In genomic region chr5:103674739-103675138, GRCh38 we compare ENCODE assay signal across 24 cellular contexts.
A peak's percentile ranks its signal among the peaks of the same experiment; 100 is the strongest.
DNase-seq lines count a peak whose midpoint lies in the region; FAIRE-seq and TF ChIP-seq lines count a peak whose summit lies in the region.
"Had no signal": no experiment of that assay in that cellular context is flagged by ENCODE, and none has a peak within 500 bp of the region (broad histone marks: within the 10 kb centered on the region; RNA-seq: fewer than 3 reads in every experiment).

No MANE protein-coding gene starts in this region.

- H4K20me1 ChIP-seq in astrocyte (ENCODE audit: insufficient read depth, low read length) = no peaks in the 10 kb centered on the region
- H4K20me1 ChIP-seq: BLaER1 had no signal

- TF ChIP-seq POLR2A in esophagus muscularis mucosa (IDR thresholded peaks at IDR 0.05; ENCODE audit: low read depth) = no peak

- H3K4me3 Mint-ChIP-seq in astrocyte (ENCODE audit: unreplicated experiment) = no peak overlapping the region
- H3K4me3 Mint-ChIP-seq: effector memory CD8-positive, alpha-beta T cell; naive thymus-derived CD4-positive, alpha-beta T cell; T-helper 1 cell treated with Interleukin-12 subunit alpha and Interleukin-12 subunit beta and Interleukin-4 antibody, amounts not matched to agents 30 μg/mL and 1 μg/mL, for 36 hours had no signal

- H3K4me1 ChIP-seq in astrocyte (ENCODE audit: insufficient read depth, low read length) (peaks cover 3% of the 10 kb centered on the region), esophagus muscularis mucosa (peaks cover 0 to 10% (median 6%) of the 10 kb centered on the region in 4 donors), right atrium auricular region (no peaks in the 10 kb centered on the region)
- H3K4me1 ChIP-seq: BLaER1, esophagus squamous epithelium, heart left ventricle had no signal

- H3K9me3 ChIP-seq in astrocyte (ENCODE audit: insufficient read depth, low read depth, low read length) (no peaks in the 10 kb centered on the region), esophagus muscularis mucosa (no peaks in the 10 kb centered on the region), right atrium auricular region (no peaks in the 10 kb centered on the region)
- H3K9me3 ChIP-seq: BLaER1, esophagus squamous epithelium, heart left ventricle had no signal

- no peak overlapping the region for H3K27ac ChIP-seq in astrocyte (ENCODE audit: low read depth, low read length)
- no peak overlapping the region for H3K27ac ChIP-seq in esophagus muscularis mucosa (replicated peaks in 1 of 4)
- H3K27ac ChIP-seq in right atrium auricular region = no peak overlapping the region
- H3K27ac ChIP-seq: BLaER1, esophagus squamous epithelium, heart left ventricle, PC-9 had no signal

- 47% methylated on average over 3 of the region's 3 CpGs for WGBS in esophagus muscularis mucosa

- H2AFZ ChIP-seq in astrocyte (ENCODE audit: low read depth, low read length) = no peak overlapping the region
- H2AFZ ChIP-seq: PC-9 had no signal

- H3K27ac Mint-ChIP-seq in astrocyte (ENCODE audit: unreplicated experiment) = no peak overlapping the region
- H3K27ac Mint-ChIP-seq: effector memory CD8-positive, alpha-beta T cell; naive thymus-derived CD4-positive, alpha-beta T cell; T-helper 1 cell treated with Interleukin-12 subunit alpha and Interleukin-12 subunit beta and Interleukin-4 antibody, amounts not matched to agents 30 μg/mL and 1 μg/mL, for 36 hours had no signal

- peaks cover 9% of the 10 kb centered on the region for H3K4me1 Mint-ChIP-seq in astrocyte (ENCODE audit: low read depth, unreplicated experiment)
- H3K4me1 Mint-ChIP-seq: naive thymus-derived CD4-positive, alpha-beta T cell had no signal

- H3K4me2 ChIP-seq in astrocyte (ENCODE audit: low read length) = no peak overlapping the region
- H3K4me2 ChIP-seq: BLaER1, PC-9 had no signal

- DNase-seq in COLO829 (ENCODE audit: low spot score) (peak; percentile 29), M059J (ENCODE audit: low read depth) (peak; percentile 53), astrocyte (ENCODE audit: low read depth) (peak; percentile 53), fibroblast of the conjunctiva (ENCODE audit: low read depth) (peak; percentile 20), SKM-1 (lab: John Stamatoyannopoulos, UW; ENCODE audit: unreplicated experiment) (no peak), NAMALWA (ENCODE audit: low spot score) (no peak), esophagus muscularis mucosa (ENCODE audit: extremely low spot score) (no peak), right atrium auricular region (ENCODE audit: low spot score) (no peak)
- DNase-seq: activated CD4-positive, alpha-beta T cell treated with anti-CD3 and anti-CD28 coated beads, Interleukin-2, amount 50 U/mL, for 48 hours; activated naive CD4-positive, alpha-beta T cell; amygdala; effector memory CD8-positive, alpha-beta T cell; esophagus squamous epithelium; GOT3; heart left ventricle; naive thymus-derived CD4-positive, alpha-beta T cell; NCI-H2171; NCI-H82; PC-9; stimulated activated CD8-positive, alpha-beta memory T cell treated with anti-CD3 and anti-CD28 coated beads, Interleukin-4, amount 100 ng/mL, for 48 hours had no signal

- no peaks in the 10 kb centered on the region for H3K9me3 Mint-ChIP-seq in astrocyte (ENCODE audit: unreplicated experiment)
- H3K9me3 Mint-ChIP-seq: T-helper 1 cell treated with Interleukin-12 subunit alpha and Interleukin-12 subunit beta and Interleukin-4 antibody, amounts not matched to agents 30 μg/mL and 1 μg/mL, for 36 hours had no signal

- FAIRE-seq in astrocyte (lab: Jason Lieb, UNC) = no peak
- FAIRE-seq: G401.6, GM12878 had no signal

- no peaks in the 10 kb centered on the region for H3K27me3 ChIP-seq in astrocyte (ENCODE audit: insufficient read depth, low read length)
- no peaks in the 10 kb centered on the region for H3K27me3 ChIP-seq in esophagus muscularis mucosa
- no peaks in the 10 kb centered on the region for H3K27me3 ChIP-seq in right atrium auricular region
- H3K27me3 ChIP-seq: BLaER1, esophagus squamous epithelium, heart left ventricle had no signal

- TF ChIP-seq EP300 in esophagus muscularis mucosa (IDR thresholded peaks at IDR 0.05) = no peak

- H3K36me3 ChIP-seq in astrocyte (ENCODE audit: insufficient read depth, low read length) (no peaks in the 10 kb centered on the region), esophagus muscularis mucosa (no peaks in the 10 kb centered on the region), right atrium auricular region (no peaks in the 10 kb centered on the region)
- H3K36me3 ChIP-seq: BLaER1, esophagus squamous epithelium, heart left ventricle had no signal

- no peaks in the 10 kb centered on the region for H3K36me3 Mint-ChIP-seq in astrocyte (ENCODE audit: low read depth, unreplicated experiment)
- H3K36me3 Mint-ChIP-seq: naive thymus-derived CD4-positive, alpha-beta T cell had no signal

- intact Hi-C loops in esophagus muscularis mucosa (cut with DNase I) = no loop called here

- TF ChIP-seq CTCF in astrocyte (IDR thresholded peaks at IDR 0.05; ENCODE audit: insufficient read depth, low read depth, low read length) (no peak), esophagus muscularis mucosa (IDR thresholded peaks at IDR 0.05) (no peak), right atrium auricular region (IDR thresholded peaks at IDR 0.05) (no peak)

- no peaks in the 10 kb centered on the region for H3K27me3 Mint-ChIP-seq in astrocyte (ENCODE audit: low read depth, unreplicated experiment)
- H3K27me3 Mint-ChIP-seq: effector memory CD8-positive, alpha-beta T cell; naive thymus-derived CD4-positive, alpha-beta T cell had no signal

- no peak overlapping the region for H3K9ac ChIP-seq in astrocyte (ENCODE audit: low read length)
- H3K9ac ChIP-seq: BLaER1 had no signal

- no peaks in the 10 kb centered on the region for H3K79me2 ChIP-seq in astrocyte (ENCODE audit: insufficient read depth, low read length)

- H3K4me3 ChIP-seq in astrocyte (ENCODE audit: insufficient read depth, low read depth, low read length) (no peak overlapping the region), esophagus muscularis mucosa (no peak overlapping the region), right atrium auricular region (no peak overlapping the region)
- H3K4me3 ChIP-seq: BLaER1, esophagus squamous epithelium, GM12878, heart left ventricle, PC-9 had no signal

Comparison
In these comparisons a context has a peak if more than half of its experiments do, and no peak if none do; other contexts are left out.
1. DNase-seq: peak in COLO829 (single experiment), M059J (single experiment), astrocyte (single experiment) and fibroblast of the conjunctiva (single experiment); none in SKM-1 (single experiment), NAMALWA (single experiment), esophagus muscularis mucosa (single experiment) and right atrium auricular region (single experiment).